10 cellular contexts compared by ENCODE assay signal in genomic region chr10:11578802-11579255, GRCh38. TPM values are rescaled to one million over a fixed set of nuclear protein-coding genes. Genes with fewer than 3 reads are reported as not detected.
A peak's percentile ranks its signal among the peaks of the same experiment; 100 is the strongest.
DNase-seq lines count a peak whose midpoint lies in the region; ATAC-seq and TF ChIP-seq lines count a peak whose summit lies in the region.
"Had no signal": no experiment of that assay in that cellular context is flagged by ENCODE, and none has a peak within 500 bp of the region (broad histone marks: within the 10 kb centered on the region; RNA-seq: fewer than 3 reads in every experiment).

No MANE protein-coding gene starts in this region.

- H3K27me3 Mint-ChIP-seq in glutamatergic neuron (ENCODE audit: unreplicated experiment): no peaks in the 10 kb centered on the region

- peak; percentile 74 for ATAC-seq in GM18498 (IDR thresholded peaks at IDR 0.05; ENCODE audit: unreplicated experiment)
- peak; percentile 60 for ATAC-seq in GM21381 (IDR thresholded peaks at IDR 0.05; ENCODE audit: unreplicated experiment)
- ATAC-seq in HG03565 (IDR thresholded peaks at IDR 0.05; ENCODE audit: unreplicated experiment): peak; percentile 65
- no peak for ATAC-seq in HG03045 (IDR thresholded peaks at IDR 0.05; ENCODE audit: unreplicated experiment)
- no peak for ATAC-seq in esophagus mucosa
- ATAC-seq: heart left ventricle had no signal

- TF ChIP-seq CTCF in glutamatergic neuron (IDR thresholded peaks at IDR 0.05; ENCODE audit: partially characterized antibody, unreplicated experiment): no peak

- peak; percentile 74 for DNase-seq in stimulated activated CD4-positive, alpha-beta T cell treated with anti-CD3 and anti-CD28 coated beads, Interleukin-15, amount 100 ng/mL, for 24 hours
- no peak for DNase-seq in NCI-H1105 (lab: John Stamatoyannopoulos, UW)
- no peak for DNase-seq in glutamatergic neuron
- DNase-seq: heart left ventricle, NCI-H69 had no signal

- no peak overlapping the region for H3K27ac Mint-ChIP-seq in glutamatergic neuron (ENCODE audit: unreplicated experiment)

- H3K4me1 Mint-ChIP-seq in glutamatergic neuron (ENCODE audit: low read depth, unreplicated experiment): peaks cover 2% of the 10 kb centered on the region

- H3K4me3 Mint-ChIP-seq in glutamatergic neuron (ENCODE audit: unreplicated experiment): no peak overlapping the region

- no peaks in the 10 kb centered on the region for H3K36me3 Mint-ChIP-seq in glutamatergic neuron (ENCODE audit: unreplicated experiment)

- H3K9me3 Mint-ChIP-seq in glutamatergic neuron (ENCODE audit: unreplicated experiment): peaks cover 3% of the 10 kb centered on the region

RNA-seq across cellular contexts. Expression of gene USP6NL, which starts 32.6 kb away (rescaled TPM):
- 13.3 TPM for total RNA-seq in glutamatergic neuron (ENCODE audit: unreplicated experiment)
- total RNA-seq in esophagus mucosa: 33.3 TPM

Comparison
In these comparisons a context has a peak if more than half of its experiments do, and no peak if none do; other contexts are left out.
1. ATAC-seq: peak in GM18498 (single experiment), GM21381 (single experiment) and HG03565 (single experiment); none in HG03045 (single experiment) and esophagus mucosa (single experiment).